9 cellular contexts compared by ENCODE assay signal in genomic region chr4:5707366-5708133, GRCh38. TPM values are rescaled to one million over a fixed set of nuclear protein-coding genes. Genes with fewer than 3 reads are reported as not detected.
A peak's percentile ranks its signal among the peaks of the same experiment; 100 is the strongest.
DNase-seq lines count a peak whose midpoint lies in the region; ATAC-seq and TF ChIP-seq lines count a peak whose summit lies in the region.
"Had no signal": no experiment of that assay in that cellular context is flagged by ENCODE, and none has a peak within 500 bp of the region (broad histone marks: within the 10 kb centered on the region; RNA-seq: fewer than 3 reads in every experiment).

No MANE protein-coding gene starts in this region.

- H3K36me3 ChIP-seq in mesodermal cell (ENCODE audit: control insufficient read depth, insufficient read depth, low read length) (peaks cover 5% of the 10 kb centered on the region), upper lobe of left lung (no peaks in the 10 kb centered on the region)

- no peak for TF ChIP-seq POLR2A in upper lobe of left lung (IDR thresholded peaks at IDR 0.05)

- TF ChIP-seq CTCF in coronary artery (IDR thresholded peaks at IDR 0.05) (no peak), upper lobe of left lung (IDR thresholded peaks at IDR 0.05) (no peak)

- peaks cover 0 to 5% (median 1%) of the 10 kb centered on the region in 4 donors for H3K27me3 ChIP-seq in upper lobe of left lung

- H3K9me3 ChIP-seq in mesodermal cell (ENCODE audit: control insufficient read depth, low read length) (peaks cover 11% of the 10 kb centered on the region), upper lobe of left lung (no peaks in the 10 kb centered on the region)

- H3K27ac ChIP-seq in coronary artery (peak overlapping the region; percentile 80 to 91), mesodermal cell (ENCODE audit: low read depth, low read length, severe bottlenecking) (no peak overlapping the region), upper lobe of left lung (peak overlapping the region in 3 of 4 donors; percentile 70 to 80 (median 79))

- no peak for ATAC-seq in Right ventricle myocardium superior (ENCODE audit: poor library complexity)
- no peak for ATAC-seq in upper lobe of left lung (ENCODE audit: low FRiP score in 2 of 2)
- no peak for ATAC-seq in GM21367 (IDR thresholded peaks at IDR 0.05; ENCODE audit: unreplicated experiment)

- DNase-seq in cardiac septum (ENCODE audit: low spot score) (peak; percentile 68), Right ventricle myocardium superior (no peak), coronary artery (ENCODE audit: low spot score) (no peak), upper lobe of left lung (peak in 1 of 2 donors; percentile 9), head of caudate nucleus (no peak)
- no peak for DNase-seq in activated CD4-positive, alpha-beta T cell treated with anti-CD3 and anti-CD28 coated beads, Interleukin-2, amount 50 U/mL, for 1 hour
- DNase-seq: COR-L47 had no signal

- no peak for TF ChIP-seq EP300 in upper lobe of left lung (IDR thresholded peaks at IDR 0.05)

- WGBS in mesodermal cell (ENCODE audit: insufficient coverage in 2 of 2), 2 experiments = 41 to 44% methylated on average over 13 to 21 of the region's 21 CpGs
- WGBS in upper lobe of left lung, 2 donors = 17 to 22% methylated on average over 13 to 21 of the region's 21 CpGs

- intact Hi-C loops in cardiac septum (cut with DNase I) = no loop called here
- intact Hi-C loops in Right ventricle myocardium superior (cut with DNase I) = no loop called here
- intact Hi-C loops in head of caudate nucleus (cut with DNase I) = no loop called here

- H3K4me1 ChIP-seq in mesodermal cell (ENCODE audit: control insufficient read depth, insufficient read depth, low read length, poor library complexity, severe bottlenecking) (peaks cover 11% of the 10 kb centered on the region), upper lobe of left lung (peaks cover 3 to 18% (median 14%) of the 10 kb centered on the region in 4 donors)

- H3K4me3 ChIP-seq in coronary artery = peak overlapping the region; percentile 81
- peak overlapping the region; percentile 53 for H3K4me3 ChIP-seq in mesodermal cell (ENCODE audit: extremely low read depth, insufficient read depth, low read length, poor library complexity, severe bottlenecking)
- peak overlapping the region in 3 of 4 donors; percentile 52 to 76 (median 73) for H3K4me3 ChIP-seq in upper lobe of left lung

RNA-seq across cellular contexts. Expression of gene EVC2, which starts 0.8 kb away (rescaled TPM):
- total RNA-seq in cardiac septum = 1.3 TPM
- 1.6 TPM for total RNA-seq in Right ventricle myocardium superior
- polyA plus RNA-seq in mesodermal cell (2013, experiment 1 of 2) = 4.9 TPM
- 3.9 TPM for polyA plus RNA-seq in mesodermal cell (2013, experiment 2 of 2)
- total RNA-seq in upper lobe of left lung = 10 to 100 TPM in 2 of 6 donors, 1 to 10 TPM in 4; 3.2 to 26.2 (median 5.6) TPM

RNA-seq across cellular contexts. Expression of gene EVC, which starts 3.5 kb away (rescaled TPM):
- total RNA-seq in cardiac septum (8.7 TPM), Right ventricle myocardium superior (5.3 TPM), upper lobe of left lung (10 to 100 TPM; 25.6 to 65.1 (median 36.2) TPM)
- polyA plus RNA-seq in mesodermal cell (2013, experiment 1 of 2) = 9.1 TPM
- 6.9 TPM for polyA plus RNA-seq in mesodermal cell (2013, experiment 2 of 2)
